ENCODE assay signal across 23 cellular contexts in the genomic region with DNA sequence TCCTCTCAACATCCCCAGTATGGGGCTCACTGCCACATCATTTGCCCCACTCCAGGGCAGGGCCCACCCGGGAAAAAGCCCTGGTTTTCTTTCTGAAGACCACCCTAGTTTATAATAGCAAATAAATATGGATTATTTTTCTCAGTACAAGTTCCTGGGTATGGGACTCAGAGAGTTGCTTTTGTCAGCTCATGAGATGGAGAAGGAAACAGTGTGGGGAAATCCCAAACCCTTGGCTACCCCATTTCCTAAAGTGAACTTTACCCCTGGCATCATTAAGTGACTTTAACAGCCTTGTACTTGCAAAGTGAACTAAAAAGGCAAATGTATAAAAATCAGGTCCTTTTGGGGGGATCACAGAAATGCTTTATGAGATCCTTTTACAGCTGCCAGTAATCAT.
DNase-seq lines count a peak whose midpoint lies in the region; ATAC-seq, FAIRE-seq and TF ChIP-seq lines count a peak whose summit lies in the region.
"Had no signal": no experiment of that assay in that cellular context is flagged by ENCODE, and none has a peak within 500 bp of the region (broad histone marks: within the 10 kb centered on the region; RNA-seq: fewer than 3 reads in every experiment).

No MANE protein-coding gene starts in this region.

- no peak for ATAC-seq in stimulated activated naive B cell treated with anti-CD40 and anti-IgM and Interleukin-4, amounts not matched to agents 10 μg/mL and 1 μg/mL and 100 μg/mL, for 72 hours (replicated peaks)
- no peak for ATAC-seq in stimulated activated naive CD8-positive, alpha-beta T cell treated with anti-CD3 and anti-CD28 coated beads, Interleukin-15, Interleukin-2, amounts not matched to agents 100 U/mL and 50 U/mL, for 24 hours
- ATAC-seq in HG03354 (IDR thresholded peaks at IDR 0.05; ENCODE audit: poor library complexity, severe bottlenecking, unreplicated experiment): no peak
- no peak for ATAC-seq in GM18520 (IDR thresholded peaks at IDR 0.05; ENCODE audit: unreplicated experiment)
- ATAC-seq: CD8-positive, alpha-beta T cell; GM12878 had no signal

- H3K27me3 ChIP-seq in OCI-LY3 (ENCODE audit: low read depth, low read length) (no peaks in the 10 kb centered on the region), esophagus muscularis mucosa (no peaks in the 10 kb centered on the region), osteoblast (ENCODE audit: insufficient read depth, low read length) (no peaks in the 10 kb centered on the region)
- H3K27me3 ChIP-seq: BLaER1, SJCRH30 had no signal

- no peak for FAIRE-seq in RCC 7860 (lab: Jason Lieb, UNC)
- FAIRE-seq: GM12878, GM18507, H1 had no signal

- H2AFZ ChIP-seq in OCI-LY3 (ENCODE audit: low read depth, low read length) (peak overlapping the region; percentile 60), osteoblast (ENCODE audit: low read length) (peak overlapping the region; percentile 78)
- H2AFZ ChIP-seq: PC-9 had no signal

- no peak overlapping the region for H3K4me3 Mint-ChIP-seq in stimulated activated naive B cell treated with anti-CD40 and anti-IgM and Interleukin-4, amounts not matched to agents 10 μg/mL and 1 μg/mL and 100 μg/mL, for 72 hours
- H3K4me3 Mint-ChIP-seq: CD8-positive, alpha-beta T cell had no signal

- peak overlapping the region; percentile 67 for H3K27ac Mint-ChIP-seq in stimulated activated naive B cell treated with anti-CD40 and anti-IgM and Interleukin-4, amounts not matched to agents 10 μg/mL and 1 μg/mL and 100 μg/mL, for 72 hours
- H3K27ac Mint-ChIP-seq: CD8-positive, alpha-beta T cell had no signal

- H3K9me3 ChIP-seq in OCI-LY3 (ENCODE audit: insufficient read depth, low read length) (no peaks in the 10 kb centered on the region), esophagus muscularis mucosa (no peaks in the 10 kb centered on the region), osteoblast (ENCODE audit: low read depth, low read length) (no peaks in the 10 kb centered on the region)
- H3K9me3 ChIP-seq: BLaER1, SJCRH30 had no signal

- TF ChIP-seq CTCF in OCI-LY3 (IDR thresholded peaks at IDR 0.05; ENCODE audit: low read depth, low read length) (no peak), esophagus muscularis mucosa (IDR thresholded peaks at IDR 0.05) (no peak), osteoblast (IDR thresholded peaks at IDR 0.05; ENCODE audit: extremely low read depth, low read depth, low read length) (no peak)

- no peaks in the 10 kb centered on the region for H3K36me3 Mint-ChIP-seq in stimulated activated naive B cell treated with anti-CD40 and anti-IgM and Interleukin-4, amounts not matched to agents 10 μg/mL and 1 μg/mL and 100 μg/mL, for 72 hours
- H3K36me3 Mint-ChIP-seq: CD8-positive, alpha-beta T cell had no signal

- peak overlapping the region; percentile 44 for H3K4me2 ChIP-seq in OCI-LY3 (ENCODE audit: low read length)
- H3K4me2 ChIP-seq in osteoblast (ENCODE audit: insufficient read depth, low read length): no peak overlapping the region
- H3K4me2 ChIP-seq: BLaER1, PC-9 had no signal

- no peak for TF ChIP-seq POLR2A in esophagus muscularis mucosa (IDR thresholded peaks at IDR 0.05; ENCODE audit: low read depth)

- no peak overlapping the region for H3K4me3 ChIP-seq in OCI-LY3 (ENCODE audit: low read length)
- no peak overlapping the region for H3K4me3 ChIP-seq in esophagus muscularis mucosa
- no peak overlapping the region for H3K4me3 ChIP-seq in osteoblast (ENCODE audit: insufficient read depth, low read length)
- H3K4me3 ChIP-seq: BLaER1, GM12878, PC-9, SJCRH30 had no signal

- WGBS in esophagus muscularis mucosa: 93% methylated on average over 1 of the region's 1 CpG

- no peaks in the 10 kb centered on the region for H4K20me1 ChIP-seq in OCI-LY3 (ENCODE audit: insufficient read depth, low read length)
- no peaks in the 10 kb centered on the region for H4K20me1 ChIP-seq in osteoblast (ENCODE audit: insufficient read depth, low read length)
- H4K20me1 ChIP-seq: BLaER1 had no signal

- H3K27me3 Mint-ChIP-seq in stimulated activated naive B cell treated with anti-CD40 and anti-IgM and Interleukin-4, amounts not matched to agents 10 μg/mL and 1 μg/mL and 100 μg/mL, for 72 hours: peaks cover 0 to 4% of the 10 kb centered on the region in 2 donors

- H3K4me1 ChIP-seq in OCI-LY3 (ENCODE audit: low read length) (peaks cover 51% of the 10 kb centered on the region), esophagus muscularis mucosa (peaks cover 0 to 14% (median 3%) of the 10 kb centered on the region in 4 donors), osteoblast (ENCODE audit: insufficient read depth, low read length) (peaks cover 27% of the 10 kb centered on the region)

- H3K36me3 ChIP-seq in OCI-LY3 (replicated peaks; ENCODE audit: low read depth, low read length) (no peaks in the 10 kb centered on the region), esophagus muscularis mucosa (no peaks in the 10 kb centered on the region), osteoblast (ENCODE audit: insufficient read depth, low read length) (no peaks in the 10 kb centered on the region)
- H3K36me3 ChIP-seq: BLaER1, SJCRH30 had no signal

- peak overlapping the region; percentile 12; the same call in 1 of the 2 replicates for H3K9ac ChIP-seq in OCI-LY3 (ENCODE audit: low read length)
- H3K9ac ChIP-seq: BLaER1 had no signal

- TF ChIP-seq EP300 in esophagus muscularis mucosa (IDR thresholded peaks at IDR 0.05): no peak

- intact Hi-C loops in esophagus muscularis mucosa (cut with DNase I): no loop called here

- peaks cover 17 to 37% of the 10 kb centered on the region in 2 donors for H3K4me1 Mint-ChIP-seq in stimulated activated naive B cell treated with anti-CD40 and anti-IgM and Interleukin-4, amounts not matched to agents 10 μg/mL and 1 μg/mL and 100 μg/mL, for 72 hours

- no peaks in the 10 kb centered on the region for H3K9me3 Mint-ChIP-seq in stimulated activated naive B cell treated with anti-CD40 and anti-IgM and Interleukin-4, amounts not matched to agents 10 μg/mL and 1 μg/mL and 100 μg/mL, for 72 hours
- H3K9me3 Mint-ChIP-seq: CD8-positive, alpha-beta T cell had no signal

- peak; percentile 66 for DNase-seq in esophagus muscularis mucosa (ENCODE audit: extremely low spot score)
- no peak for DNase-seq in osteoblast (ENCODE audit: insufficient read length, low spot score, missing footprints)
- no peak for DNase-seq in stimulated activated naive B cell treated with anti-CD40 and anti-IgM and Interleukin-4, amounts not matched to agents 10 μg/mL and 1 μg/mL and 100 μg/mL, for 72 hours
- DNase-seq in stimulated activated naive CD8-positive, alpha-beta T cell treated with anti-CD3 and anti-CD28 coated beads, Interleukin-15, Interleukin-2, amounts not matched to agents 100 U/mL and 50 U/mL, for 24 hours: no peak
- DNase-seq in RCC 7860 (ENCODE audit: low spot score): no peak
- DNase-seq: CD8-positive, alpha-beta T cell; DMS53; EL; KG1; NCI-H1417; NCI-H187; NCI-H2107; NCI-H510A; NCI-H82; PC-9; SJCRH30 had no signal

- H3K79me2 ChIP-seq in OCI-LY3 (ENCODE audit: low read length): no peaks in the 10 kb centered on the region
- H3K79me2 ChIP-seq in osteoblast (ENCODE audit: insufficient read depth, low read length): no peaks in the 10 kb centered on the region

- peak overlapping the region; percentile 12; the same call in 1 of the 2 replicates for H3K27ac ChIP-seq in OCI-LY3 (ENCODE audit: low read length)
- H3K27ac ChIP-seq in esophagus muscularis mucosa (replicated peaks in 1 of 4): no peak overlapping the region
- H3K27ac ChIP-seq in osteoblast (ENCODE audit: low read depth, low read length): peak overlapping the region; percentile 68
- H3K27ac ChIP-seq: BLaER1, PC-9, SJCRH30 had no signal

Comparison
In these comparisons a context has a peak if more than half of its experiments do, and no peak if none do; other contexts are left out.
1. H3K27ac ChIP-seq: peak in OCI-LY3 (single experiment) and osteoblast (single experiment); none in esophagus muscularis mucosa (0 of 4).